Comparison of ENCODE assay signal across 1 cellular context in genomic region chr1:210373878-210374599, GRCh38.
A peak's percentile ranks its signal among the peaks of the same experiment; 100 is the strongest.
TF ChIP-seq lines count a peak whose summit lies in the region.

No MANE protein-coding gene starts in this region.

TF ChIP-seq in HepG2, 621 proteins besides CTCF, POLR2A, EP300 and RAD21 (continued from another document and continues in another):
- TF ChIP-seq, protein P1, sequence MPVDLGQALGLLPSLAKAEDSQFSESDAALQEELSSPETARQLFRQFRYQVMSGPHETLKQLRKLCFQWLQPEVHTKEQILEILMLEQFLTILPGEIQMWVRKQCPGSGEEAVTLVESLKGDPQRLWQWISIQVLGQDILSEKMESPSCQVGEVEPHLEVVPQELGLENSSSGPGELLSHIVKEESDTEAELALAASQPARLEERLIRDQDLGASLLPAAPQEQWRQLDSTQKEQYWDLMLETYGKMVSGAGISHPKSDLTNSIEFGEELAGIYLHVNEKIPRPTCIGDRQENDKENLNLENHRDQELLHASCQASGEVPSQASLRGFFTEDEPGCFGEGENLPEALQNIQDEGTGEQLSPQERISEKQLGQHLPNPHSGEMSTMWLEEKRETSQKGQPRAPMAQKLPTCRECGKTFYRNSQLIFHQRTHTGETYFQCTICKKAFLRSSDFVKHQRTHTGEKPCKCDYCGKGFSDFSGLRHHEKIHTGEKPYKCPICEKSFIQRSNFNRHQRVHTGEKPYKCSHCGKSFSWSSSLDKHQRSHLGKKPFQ (CRISPR knock-in tag; IDR thresholded peaks at IDR 0.05; ENCODE audit: insufficient replicate concordance) = no peak
- TF ChIP-seq CBX1 (IDR thresholded peaks at IDR 0.05; ENCODE audit: low read depth) = peak; percentile 47
- peak; percentile 39; the same call in 1 of the 2 replicates for TF ChIP-seq POGZ (CRISPR knock-in tag; IDR thresholded peaks at IDR 0.05)
- TF ChIP-seq, protein P2, sequence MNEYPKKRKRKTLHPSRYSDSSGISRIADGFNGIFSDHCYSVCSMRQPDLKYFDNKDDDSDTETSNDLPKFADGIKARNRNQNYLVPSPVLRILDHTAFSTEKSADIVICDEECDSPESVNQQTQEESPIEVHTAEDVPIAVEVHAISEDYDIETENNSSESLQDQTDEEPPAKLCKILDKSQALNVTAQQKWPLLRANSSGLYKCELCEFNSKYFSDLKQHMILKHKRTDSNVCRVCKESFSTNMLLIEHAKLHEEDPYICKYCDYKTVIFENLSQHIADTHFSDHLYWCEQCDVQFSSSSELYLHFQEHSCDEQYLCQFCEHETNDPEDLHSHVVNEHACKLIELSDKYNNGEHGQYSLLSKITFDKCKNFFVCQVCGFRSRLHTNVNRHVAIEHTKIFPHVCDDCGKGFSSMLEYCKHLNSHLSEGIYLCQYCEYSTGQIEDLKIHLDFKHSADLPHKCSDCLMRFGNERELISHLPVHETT (CRISPR knock-in tag; conservative IDR thresholded peaks at IDR 0.05) = peak; percentile 63; the same call in 1 of the 2 replicates
- TF ChIP-seq ERF (CRISPR knock-in tag; IDR thresholded peaks at IDR 0.05) = no peak; the same call in 1 of the 2 replicates
- TF ChIP-seq RFX3 (CRISPR knock-in tag; IDR thresholded peaks at IDR 0.05) = no peak
- TF ChIP-seq, protein P3, sequence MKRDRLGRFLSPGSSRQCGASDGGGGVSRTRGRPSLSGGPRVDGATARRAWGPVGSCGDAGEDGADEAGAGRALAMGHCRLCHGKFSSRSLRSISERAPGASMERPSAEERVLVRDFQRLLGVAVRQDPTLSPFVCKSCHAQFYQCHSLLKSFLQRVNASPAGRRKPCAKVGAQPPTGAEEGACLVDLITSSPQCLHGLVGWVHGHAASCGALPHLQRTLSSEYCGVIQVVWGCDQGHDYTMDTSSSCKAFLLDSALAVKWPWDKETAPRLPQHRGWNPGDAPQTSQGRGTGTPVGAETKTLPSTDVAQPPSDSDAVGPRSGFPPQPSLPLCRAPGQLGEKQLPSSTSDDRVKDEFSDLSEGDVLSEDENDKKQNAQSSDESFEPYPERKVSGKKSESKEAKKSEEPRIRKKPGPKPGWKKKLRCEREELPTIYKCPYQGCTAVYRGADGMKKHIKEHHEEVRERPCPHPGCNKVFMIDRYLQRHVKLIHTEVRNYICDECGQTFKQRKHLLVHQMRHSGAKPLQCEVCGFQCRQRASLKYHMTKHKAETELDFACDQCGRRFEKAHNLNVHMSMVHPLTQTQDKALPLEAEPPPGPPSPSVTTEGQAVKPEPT (CRISPR knock-in tag; IDR thresholded peaks at IDR 0.05; ENCODE audit: low read depth) = no peak
- no peak; the same call in 1 of the 2 replicates for TF ChIP-seq GATAD1 (CRISPR knock-in tag; IDR thresholded peaks at IDR 0.05)
- peak; percentile 80; the same call in 1 of the 2 replicates for TF ChIP-seq SIX1 (CRISPR knock-in tag; IDR thresholded peaks at IDR 0.05; ENCODE audit: borderline replicate concordance)
- TF ChIP-seq ZMYM4 (CRISPR knock-in tag; IDR thresholded peaks at IDR 0.05) = peak; percentile 71
- TF ChIP-seq, protein P4, sequence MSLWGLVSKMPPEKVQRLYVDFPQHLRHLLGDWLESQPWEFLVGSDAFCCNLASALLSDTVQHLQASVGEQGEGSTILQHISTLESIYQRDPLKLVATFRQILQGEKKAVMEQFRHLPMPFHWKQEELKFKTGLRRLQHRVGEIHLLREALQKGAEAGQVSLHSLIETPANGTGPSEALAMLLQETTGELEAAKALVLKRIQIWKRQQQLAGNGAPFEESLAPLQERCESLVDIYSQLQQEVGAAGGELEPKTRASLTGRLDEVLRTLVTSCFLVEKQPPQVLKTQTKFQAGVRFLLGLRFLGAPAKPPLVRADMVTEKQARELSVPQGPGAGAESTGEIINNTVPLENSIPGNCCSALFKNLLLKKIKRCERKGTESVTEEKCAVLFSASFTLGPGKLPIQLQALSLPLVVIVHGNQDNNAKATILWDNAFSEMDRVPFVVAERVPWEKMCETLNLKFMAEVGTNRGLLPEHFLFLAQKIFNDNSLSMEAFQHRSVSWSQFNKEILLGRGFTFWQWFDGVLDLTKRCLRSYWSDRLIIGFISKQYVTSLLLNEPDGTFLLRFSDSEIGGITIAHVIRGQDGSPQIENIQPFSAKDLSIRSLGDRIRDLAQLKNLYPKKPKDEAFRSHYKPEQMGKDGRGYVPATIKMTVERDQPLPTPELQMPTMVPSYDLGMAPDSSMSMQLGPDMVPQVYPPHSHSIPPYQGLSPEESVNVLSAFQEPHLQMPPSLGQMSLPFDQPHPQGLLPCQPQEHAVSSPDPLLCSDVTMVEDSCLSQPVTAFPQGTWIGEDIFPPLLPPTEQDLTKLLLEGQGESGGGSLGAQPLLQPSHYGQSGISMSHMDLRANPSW (CRISPR knock-in tag; IDR thresholded peaks at IDR 0.05; ENCODE audit: borderline replicate concordance) = no peak
- TF ChIP-seq, protein P5, sequence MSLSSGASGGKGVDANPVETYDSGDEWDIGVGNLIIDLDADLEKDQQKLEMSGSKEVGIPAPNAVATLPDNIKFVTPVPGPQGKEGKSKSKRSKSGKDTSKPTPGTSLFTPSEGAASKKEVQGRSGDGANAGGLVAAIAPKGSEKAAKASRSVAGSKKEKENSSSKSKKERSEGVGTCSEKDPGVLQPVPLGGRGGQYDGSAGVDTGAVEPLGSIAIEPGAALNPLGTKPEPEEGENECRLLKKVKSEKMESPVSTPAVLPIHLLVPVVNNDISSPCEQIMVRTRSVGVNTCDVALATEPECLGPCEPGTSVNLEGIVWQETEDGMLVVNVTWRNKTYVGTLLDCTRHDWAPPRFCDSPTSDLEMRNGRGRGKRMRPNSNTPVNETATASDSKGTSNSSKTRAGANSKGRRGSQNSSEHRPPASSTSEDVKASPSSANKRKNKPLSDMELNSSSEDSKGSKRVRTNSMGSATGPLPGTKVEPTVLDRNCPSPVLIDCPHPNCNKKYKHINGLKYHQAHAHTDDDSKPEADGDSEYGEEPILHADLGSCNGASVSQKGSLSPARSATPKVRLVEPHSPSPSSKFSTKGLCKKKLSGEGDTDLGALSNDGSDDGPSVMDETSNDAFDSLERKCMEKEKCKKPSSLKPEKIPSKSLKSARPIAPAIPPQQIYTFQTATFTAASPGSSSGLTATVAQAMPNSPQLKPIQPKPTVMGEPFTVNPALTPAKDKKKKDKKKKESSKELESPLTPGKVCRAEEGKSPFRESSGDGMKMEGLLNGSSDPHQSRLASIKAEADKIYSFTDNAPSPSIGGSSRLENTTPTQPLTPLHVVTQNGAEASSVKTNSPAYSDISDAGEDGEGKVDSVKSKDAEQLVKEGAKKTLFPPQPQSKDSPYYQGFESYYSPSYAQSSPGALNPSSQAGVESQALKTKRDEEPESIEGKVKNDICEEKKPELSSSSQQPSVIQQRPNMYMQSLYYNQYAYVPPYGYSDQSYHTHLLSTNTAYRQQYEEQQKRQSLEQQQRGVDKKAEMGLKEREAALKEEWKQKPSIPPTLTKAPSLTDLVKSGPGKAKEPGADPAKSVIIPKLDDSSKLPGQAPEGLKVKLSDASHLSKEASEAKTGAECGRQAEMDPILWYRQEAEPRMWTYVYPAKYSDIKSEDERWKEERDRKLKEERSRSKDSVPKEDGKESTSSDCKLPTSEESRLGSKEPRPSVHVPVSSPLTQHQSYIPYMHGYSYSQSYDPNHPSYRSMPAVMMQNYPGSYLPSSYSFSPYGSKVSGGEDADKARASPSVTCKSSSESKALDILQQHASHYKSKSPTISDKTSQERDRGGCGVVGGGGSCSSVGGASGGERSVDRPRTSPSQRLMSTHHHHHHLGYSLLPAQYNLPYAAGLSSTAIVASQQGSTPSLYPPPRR (CRISPR knock-in tag; IDR thresholded peaks at IDR 0.05; ENCODE audit: borderline replicate concordance) = peak; percentile 58; the same call in 1 of the 2 replicates
- TF ChIP-seq ZIK1 (CRISPR knock-in tag; IDR thresholded peaks at IDR 0.05; ENCODE audit: borderline replicate concordance, low read depth) = no peak
- TF ChIP-seq, protein P6, sequence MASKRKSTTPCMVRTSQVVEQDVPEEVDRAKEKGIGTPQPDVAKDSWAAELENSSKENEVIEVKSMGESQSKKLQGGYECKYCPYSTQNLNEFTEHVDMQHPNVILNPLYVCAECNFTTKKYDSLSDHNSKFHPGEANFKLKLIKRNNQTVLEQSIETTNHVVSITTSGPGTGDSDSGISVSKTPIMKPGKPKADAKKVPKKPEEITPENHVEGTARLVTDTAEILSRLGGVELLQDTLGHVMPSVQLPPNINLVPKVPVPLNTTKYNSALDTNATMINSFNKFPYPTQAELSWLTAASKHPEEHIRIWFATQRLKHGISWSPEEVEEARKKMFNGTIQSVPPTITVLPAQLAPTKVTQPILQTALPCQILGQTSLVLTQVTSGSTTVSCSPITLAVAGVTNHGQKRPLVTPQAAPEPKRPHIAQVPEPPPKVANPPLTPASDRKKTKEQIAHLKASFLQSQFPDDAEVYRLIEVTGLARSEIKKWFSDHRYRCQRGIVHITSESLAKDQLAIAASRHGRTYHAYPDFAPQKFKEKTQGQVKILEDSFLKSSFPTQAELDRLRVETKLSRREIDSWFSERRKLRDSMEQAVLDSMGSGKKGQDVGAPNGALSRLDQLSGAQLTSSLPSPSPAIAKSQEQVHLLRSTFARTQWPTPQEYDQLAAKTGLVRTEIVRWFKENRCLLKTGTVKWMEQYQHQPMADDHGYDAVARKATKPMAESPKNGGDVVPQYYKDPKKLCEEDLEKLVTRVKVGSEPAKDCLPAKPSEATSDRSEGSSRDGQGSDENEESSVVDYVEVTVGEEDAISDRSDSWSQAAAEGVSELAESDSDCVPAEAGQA (IDR thresholded peaks at IDR 0.05; ENCODE audit: low read depth) = no peak
- TF ChIP-seq, protein P6 (CRISPR knock-in tag; IDR thresholded peaks at IDR 0.05; ENCODE audit: borderline replicate concordance) = no peak
- no peak; the same call in 1 of the 2 replicates for TF ChIP-seq AHR (CRISPR knock-in tag; IDR thresholded peaks at IDR 0.05)
- no peak for TF ChIP-seq SNRNP70 (IDR thresholded peaks at IDR 0.05; ENCODE audit: low read depth, low read length)
- peak; percentile 88; the same call in 1 of the 2 replicates for TF ChIP-seq NCOR1 (IDR thresholded peaks at IDR 0.05; ENCODE audit: borderline replicate concordance, low read length)
- no peak for TF ChIP-seq ZNF772 (CRISPR knock-in tag; IDR thresholded peaks at IDR 0.05)
- TF ChIP-seq ZNF737 (CRISPR knock-in tag; IDR thresholded peaks at IDR 0.05; ENCODE audit: borderline replicate concordance) = no peak
- TF ChIP-seq TOPORS (CRISPR knock-in tag; IDR thresholded peaks at IDR 0.05) = no peak
- no peak for TF ChIP-seq HNRNPLL (IDR thresholded peaks at IDR 0.05; ENCODE audit: low read depth, low read length, poor library complexity, severe bottlenecking)
- peak; percentile 84 for TF ChIP-seq GATA4 (IDR thresholded peaks at IDR 0.05; ENCODE audit: borderline replicate concordance, low read depth)
- TF ChIP-seq GTF3A (CRISPR knock-in tag; conservative IDR thresholded peaks at IDR 0.05) = no peak
- TF ChIP-seq, protein P7, sequence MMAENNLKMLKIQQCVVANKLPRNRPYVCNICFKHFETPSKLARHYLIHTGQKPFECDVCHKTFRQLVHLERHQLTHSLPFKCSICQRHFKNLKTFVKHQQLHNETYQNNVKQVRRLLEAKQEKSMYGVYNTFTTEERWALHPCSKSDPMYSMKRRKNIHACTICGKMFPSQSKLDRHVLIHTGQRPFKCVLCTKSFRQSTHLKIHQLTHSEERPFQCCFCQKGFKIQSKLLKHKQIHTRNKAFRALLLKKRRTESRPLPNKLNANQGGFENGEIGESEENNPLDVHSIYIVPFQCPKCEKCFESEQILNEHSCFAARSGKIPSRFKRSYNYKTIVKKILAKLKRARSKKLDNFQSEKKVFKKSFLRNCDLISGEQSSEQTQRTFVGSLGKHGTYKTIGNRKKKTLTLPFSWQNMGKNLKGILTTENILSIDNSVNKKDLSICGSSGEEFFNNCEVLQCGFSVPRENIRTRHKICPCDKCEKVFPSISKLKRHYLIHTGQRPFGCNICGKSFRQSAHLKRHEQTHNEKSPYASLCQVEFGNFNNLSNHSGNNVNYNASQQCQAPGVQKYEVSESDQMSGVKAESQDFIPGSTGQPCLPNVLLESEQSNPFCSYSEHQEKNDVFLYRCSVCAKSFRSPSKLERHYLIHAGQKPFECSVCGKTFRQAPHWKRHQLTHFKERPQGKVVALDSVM (CRISPR knock-in tag; IDR thresholded peaks at IDR 0.05) = no peak
- no peak for TF ChIP-seq ZNF431 (CRISPR knock-in tag; IDR thresholded peaks at IDR 0.05; ENCODE audit: borderline replicate concordance, low read depth)
- no peak for TF ChIP-seq ZNF674 (CRISPR knock-in tag; IDR thresholded peaks at IDR 0.05; ENCODE audit: low read depth)
- TF ChIP-seq ZSCAN12 (CRISPR knock-in tag; IDR thresholded peaks at IDR 0.05) = no peak
- TF ChIP-seq ATF7 (IDR thresholded peaks at IDR 0.05) = peak; percentile 55; the same call in 1 of the 2 replicates
- no peak; the same call in 1 of the 2 replicates for TF ChIP-seq ATF7 (CRISPR knock-in tag; IDR thresholded peaks at IDR 0.05)
- peak; percentile 32; the same call in 1 of the 2 replicates for TF ChIP-seq JUN (CRISPR knock-in tag; IDR thresholded peaks at IDR 0.05)
- TF ChIP-seq, protein P8, sequence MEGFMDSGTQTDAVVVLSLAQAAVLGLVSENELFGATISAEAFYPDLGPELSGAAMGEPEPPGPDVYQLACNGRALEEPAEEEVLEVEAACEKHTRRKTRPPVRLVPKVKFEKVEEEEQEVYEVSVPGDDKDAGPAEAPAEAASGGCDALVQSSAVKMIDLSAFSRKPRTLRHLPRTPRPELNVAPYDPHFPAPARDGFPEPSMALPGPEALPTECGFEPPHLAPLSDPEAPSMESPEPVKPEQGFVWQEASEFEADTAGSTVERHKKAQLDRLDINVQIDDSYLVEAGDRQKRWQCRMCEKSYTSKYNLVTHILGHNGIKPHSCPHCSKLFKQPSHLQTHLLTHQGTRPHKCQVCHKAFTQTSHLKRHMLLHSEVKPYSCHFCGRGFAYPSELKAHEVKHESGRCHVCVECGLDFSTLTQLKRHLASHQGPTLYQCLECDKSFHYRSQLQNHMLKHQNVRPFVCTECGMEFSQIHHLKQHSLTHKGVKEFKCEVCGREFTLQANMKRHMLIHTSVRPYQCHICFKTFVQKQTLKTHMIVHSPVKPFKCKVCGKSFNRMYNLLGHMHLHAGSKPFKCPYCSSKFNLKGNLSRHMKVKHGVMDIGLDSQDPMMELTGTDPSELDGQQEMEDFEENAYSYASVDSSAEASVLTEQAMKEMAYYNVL (CRISPR knock-in tag; IDR thresholded peaks at IDR 0.05; ENCODE audit: borderline replicate concordance) = no peak
- TF ChIP-seq KMT2A (CRISPR knock-in tag; IDR thresholded peaks at IDR 0.05) = no peak
- TF ChIP-seq, protein P9, sequence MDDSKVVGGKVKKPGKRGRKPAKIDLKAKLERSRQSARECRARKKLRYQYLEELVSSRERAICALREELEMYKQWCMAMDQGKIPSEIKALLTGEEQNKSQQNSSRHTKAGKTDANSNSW (CRISPR knock-in tag; IDR thresholded peaks at IDR 0.05; ENCODE audit: borderline replicate concordance) = no peak
- TF ChIP-seq ZNF577 (CRISPR knock-in tag; IDR thresholded peaks at IDR 0.05; ENCODE audit: borderline replicate concordance, low read depth) = no peak
- no peak for TF ChIP-seq ZNF207 (IDR thresholded peaks at IDR 0.05; ENCODE audit: borderline replicate concordance)
